In genomic region chr13:36098080-36098479, GRCh38 we compare ENCODE assay signal across 21 cellular contexts. TPM values are rescaled to one million over a fixed set of nuclear protein-coding genes. Genes with fewer than 3 reads are reported as not detected.
DNase-seq lines count a peak whose midpoint lies in the region; ATAC-seq and TF ChIP-seq lines count a peak whose summit lies in the region.
"Had no signal": no experiment of that assay in that cellular context is flagged by ENCODE, and none has a peak within 500 bp of the region (broad histone marks: within the 10 kb centered on the region; RNA-seq: fewer than 3 reads in every experiment).

No MANE protein-coding gene starts in this region.

- H3K27me3 Mint-ChIP-seq in Calu3 (ENCODE audit: unreplicated experiment) = peaks cover 27% of the 10 kb centered on the region
- H3K27me3 Mint-ChIP-seq: CD8-positive, alpha-beta memory T cell had no signal

- H3K27me3 ChIP-seq in left ventricle myocardium inferior (ENCODE audit: low read depth) (no peaks in the 10 kb centered on the region), adipocyte (replicated peaks; ENCODE audit: control insufficient read depth, insufficient read depth, low read length) (no peaks in the 10 kb centered on the region)
- H3K27me3 ChIP-seq: Peyer's patch had no signal

- BruUV-seq in Calu3 (replicated peaks; lab: Mats Ljungman, UMichigan) = no TSS peak

- H3K36me3 Mint-ChIP-seq in Calu3 (ENCODE audit: insufficient read depth, unreplicated experiment) = no peaks in the 10 kb centered on the region
- H3K36me3 Mint-ChIP-seq: CD8-positive, alpha-beta memory T cell had no signal

- ATAC-seq in Right ventricle myocardium inferior (peak; percentile 49), sciatic nerve (peak; percentile 34)

- H3K27ac Mint-ChIP-seq in Calu3 (ENCODE audit: unreplicated experiment) = no peak overlapping the region
- H3K27ac Mint-ChIP-seq: CD8-positive, alpha-beta memory T cell had no signal

- intact Hi-C loops in Right ventricle myocardium inferior (cut with DNase I) (no loop called here), left ventricle myocardium inferior (cut with micrococcal nuclease) (no loop called here), sciatic nerve (cut with DNase I) (no loop called here), Calu3 (cut with micrococcal nuclease; ENCODE audit: unreplicated experiment) (no loop called here)

- H3K4me3 ChIP-seq in left ventricle myocardium inferior (no peak overlapping the region), adipocyte (ENCODE audit: low read length) (no peak overlapping the region)
- H3K4me3 ChIP-seq: Peyer's patch had no signal

- H3K4me1 ChIP-seq in left ventricle myocardium inferior (peaks cover 9% of the 10 kb centered on the region), adipocyte (ENCODE audit: control insufficient read depth, insufficient read depth, low read length) (peaks cover 24% of the 10 kb centered on the region)
- H3K4me1 ChIP-seq: Peyer's patch had no signal

- CTCF ChIA-PET in Calu3 (lab: Charles Lee) = no interaction called here

- no peaks in the 10 kb centered on the region for H3K4me1 Mint-ChIP-seq in Calu3 (ENCODE audit: low read depth, unreplicated experiment)
- H3K4me1 Mint-ChIP-seq: CD8-positive, alpha-beta memory T cell had no signal

- no peaks in the 10 kb centered on the region for H3K9me3 ChIP-seq in left ventricle myocardium inferior (replicated peaks)
- H3K9me3 ChIP-seq in adipocyte (ENCODE audit: control insufficient read depth, low read length) = no peaks in the 10 kb centered on the region
- H3K9me3 ChIP-seq: Peyer's patch had no signal

- in situ Hi-C loops in KBM-7 (cut with MboI; ENCODE audit: low pct_unique_long_range_greater_than_20kb, low sequenced_read_pairs) = no loop called here

- no peak overlapping the region for H3K4me3 Mint-ChIP-seq in Calu3 (ENCODE audit: low read depth, unreplicated experiment)
- H3K4me3 Mint-ChIP-seq: CD8-positive, alpha-beta memory T cell had no signal

- DNase-seq in Right ventricle myocardium inferior (ENCODE audit: missing footprints) = no peak
- no peak for DNase-seq in left ventricle myocardium inferior
- DNase-seq in adipocyte (ENCODE audit: low read depth) = peak; percentile 13
- DNase-seq in kidney glomerular epithelial cell (lab: John Stamatoyannopoulos, UW) = peak; percentile 30
- DNase-seq in sciatic nerve (ENCODE audit: low spot score) = no peak
- no peak for DNase-seq in Calu3
- no peak for DNase-seq in SKM-1 treated with dmso at 0.1 percent for 144 hours (lab: John Stamatoyannopoulos, UW; ENCODE audit: unreplicated experiment)
- no peak for DNase-seq in KBM-7
- DNase-seq: AML-193; CD8-positive, alpha-beta memory T cell; Kasumi-1; NCI-H1694; NCI-H2081; NCI-H2171; NCI-H345; NCI-H524; NCI-H774; NK-92 treated with Interleukin-12 subunit alpha and Interleukin-12 subunit beta, amount 100 ng/mL, for 24 hours; Peyer's patch had no signal

- no peak overlapping the region for H3K9ac ChIP-seq in adipocyte (ENCODE audit: low read length)

- H3K9me3 Mint-ChIP-seq in Calu3 (ENCODE audit: low read depth, unreplicated experiment) = no peaks in the 10 kb centered on the region

- H3K27ac ChIP-seq in left ventricle myocardium inferior (replicated peaks) = no peak overlapping the region
- H3K27ac ChIP-seq: 22Rv1, C4-2B, Peyer's patch had no signal

- no peaks in the 10 kb centered on the region for H3K36me3 ChIP-seq in left ventricle myocardium inferior
- peaks cover 9% of the 10 kb centered on the region for H3K36me3 ChIP-seq in adipocyte (ENCODE audit: control insufficient read depth, insufficient read depth, low read length, severe bottlenecking)
- H3K36me3 ChIP-seq: Peyer's patch had no signal

- TF ChIP-seq CTCF in left ventricle myocardium inferior (IDR thresholded peaks at IDR 0.05; ENCODE audit: borderline replicate concordance) = no peak
- no peak for TF ChIP-seq CTCF in Calu3 (IDR thresholded peaks at IDR 0.05; ENCODE audit: unreplicated experiment)

RNA-seq across cellular contexts. Expression of gene DCLK1, which starts 33.1 kb away (rescaled TPM):
- 19.3 TPM for total RNA-seq in Right ventricle myocardium inferior
- total RNA-seq in left ventricle myocardium inferior = 8.4 TPM
- total RNA-seq in sciatic nerve = 55.5 TPM
- total RNA-seq in Calu3 (2022) = not detected in 2 replicates
- total RNA-seq: CD8-positive, alpha-beta memory T cell had no signal

Comparison
In these comparisons a context has a peak if more than half of its experiments do, and no peak if none do; other contexts are left out.
1. DNase-seq: peak in adipocyte (single experiment) and kidney glomerular epithelial cell (single experiment); none in Right ventricle myocardium inferior (single experiment), left ventricle myocardium inferior (single experiment), sciatic nerve (single experiment), Calu3 (single experiment), SKM-1 treated with dmso at 0.1 percent for 144 hours (single experiment) and KBM-7 (single experiment).